17 cellular contexts compared by ENCODE assay signal in the genomic region with DNA sequence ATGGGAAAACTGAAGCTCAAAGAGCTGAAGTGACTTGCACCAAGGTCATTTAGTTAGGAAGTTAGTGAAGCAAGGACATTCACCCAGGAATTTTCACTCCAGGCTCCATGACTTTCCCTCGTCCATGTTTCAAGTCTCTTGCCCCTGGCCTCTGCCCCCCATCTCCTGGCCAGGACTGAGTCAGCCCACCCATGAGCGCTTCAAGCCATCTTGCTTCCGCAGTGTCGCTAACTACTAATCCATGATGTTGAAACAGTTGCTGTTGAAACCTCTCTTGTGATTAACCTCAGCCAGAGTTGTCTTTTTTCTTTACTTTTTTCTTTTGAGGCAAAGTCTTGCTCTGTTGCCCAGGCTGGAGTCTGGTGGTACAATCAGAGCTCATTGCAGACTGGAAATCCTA. TPM values are rescaled to one million over a fixed set of nuclear protein-coding genes. Genes with fewer than 3 reads are reported as not detected.
DNase-seq lines count a peak whose midpoint lies in the region; ATAC-seq and TF ChIP-seq lines count a peak whose summit lies in the region.
"Had no signal": no experiment of that assay in that cellular context is flagged by ENCODE, and none has a peak within 500 bp of the region (broad histone marks: within the 10 kb centered on the region; RNA-seq: fewer than 3 reads in every experiment).

No MANE protein-coding gene starts in this region.

- H3K4me3 ChIP-seq in upper lobe of left lung = no peak overlapping the region
- H3K4me3 ChIP-seq in MG63 = no peak overlapping the region
- H3K4me3 ChIP-seq: GM23248 had no signal

- TF ChIP-seq EP300 in upper lobe of left lung (IDR thresholded peaks at IDR 0.05) = no peak

- no peaks in the 10 kb centered on the region for H3K9me3 ChIP-seq in upper lobe of left lung
- no peaks in the 10 kb centered on the region for H3K9me3 ChIP-seq in MG63

- H3K36me3 Mint-ChIP-seq in activated naive CD4-positive, alpha-beta T cell treated with anti-CD3 and anti-CD28 coated beads, Interleukin-2, amount 10 ng/mL, durations not matched to agents 7 days and 5 days = peaks cover 40% of the 10 kb centered on the region
- H3K36me3 Mint-ChIP-seq in activated T-helper 17 cell treated with anti-CD3 and anti-CD28 coated beads, Interleukin-2, amount 50 U/mL, for 72 hours (ENCODE audit: low read depth) = peaks cover 61% of the 10 kb centered on the region

- H3K27ac Mint-ChIP-seq in activated naive CD4-positive, alpha-beta T cell treated with anti-CD3 and anti-CD28 coated beads, Interleukin-2, amount 10 ng/mL, durations not matched to agents 7 days and 5 days = peak overlapping the region; percentile 53
- H3K27ac Mint-ChIP-seq in activated T-helper 17 cell treated with anti-CD3 and anti-CD28 coated beads, Interleukin-2, amount 50 U/mL, for 72 hours = peak overlapping the region; percentile 77

- CTCF ChIA-PET in activated naive CD4-positive, alpha-beta T cell treated with anti-CD3 and anti-CD28 coated beads, Interleukin-2, amount 10 ng/mL, durations not matched to agents 7 days and 5 days (lab: Charles Lee) = no interaction called here

- H3K27ac ChIP-seq in layer of hippocampus (ENCODE audit: low read depth, low read length) (peak overlapping the region; percentile 31), upper lobe of left lung (peak overlapping the region; percentile 6 to 64 (median 48))
- H3K27ac ChIP-seq: GM23248, parathyroid adenoma had no signal

- H3K27me3 ChIP-seq in layer of hippocampus (ENCODE audit: control insufficient read depth, insufficient read depth, low read length) = no peaks in the 10 kb centered on the region
- H3K27me3 ChIP-seq in upper lobe of left lung = no peaks in the 10 kb centered on the region
- no peaks in the 10 kb centered on the region for H3K27me3 ChIP-seq in MG63

- peaks cover 56% of the 10 kb centered on the region for H3K4me1 Mint-ChIP-seq in activated naive CD4-positive, alpha-beta T cell treated with anti-CD3 and anti-CD28 coated beads, Interleukin-2, amount 10 ng/mL, durations not matched to agents 7 days and 5 days
- H3K4me1 Mint-ChIP-seq in activated T-helper 17 cell treated with anti-CD3 and anti-CD28 coated beads, Interleukin-2, amount 50 U/mL, for 72 hours = peaks cover 34% of the 10 kb centered on the region

- H3K36me3 ChIP-seq in upper lobe of left lung (peaks cover 0 to 37% (median 12%) of the 10 kb centered on the region in 4 donors), MG63 (no peaks in the 10 kb centered on the region; the same call in 1 of the 2 replicates)

- WGBS in upper lobe of left lung, 2 donors = 52 to 67% methylated on average over 4 of the region's 4 CpGs

- no peak for ATAC-seq in activated T-helper 17 cell treated with anti-CD3 and anti-CD28 coated beads, Interleukin-2, amount 50 U/mL, for 72 hours (replicated peaks)
- ATAC-seq in upper lobe of left lung (ENCODE audit: low FRiP score in 2 of 2) = peak in 1 of 2 donors; percentile 57
- ATAC-seq: HepG2 had no signal

- H3K9me3 Mint-ChIP-seq in activated naive CD4-positive, alpha-beta T cell treated with anti-CD3 and anti-CD28 coated beads, Interleukin-2, amount 10 ng/mL, durations not matched to agents 7 days and 5 days = no peaks in the 10 kb centered on the region
- no peaks in the 10 kb centered on the region for H3K9me3 Mint-ChIP-seq in activated T-helper 17 cell treated with anti-CD3 and anti-CD28 coated beads, Interleukin-2, amount 50 U/mL, for 72 hours

- DNase-seq in activated naive CD4-positive, alpha-beta T cell treated with anti-CD3 and anti-CD28 coated beads, Interleukin-2, amount 10 ng/mL, durations not matched to agents 7 days and 5 days = no peak
- no peak for DNase-seq in activated naive CD4-positive, alpha-beta T cell treated with anti-CD3 and anti-CD28 coated beads, Interleukin-2, amount 50 U/mL, for 16 hours
- DNase-seq in upper lobe of left lung (peak in 1 of 2 donors; percentile 46), NCI-H2196 (lab: John Stamatoyannopoulos, UW; ENCODE audit: unreplicated experiment) (no peak), kidney tubule cell (ENCODE audit: low spot score) (no peak), MG63 (no peak)
- DNase-seq: activated CD4-positive, CD25-positive, alpha-beta regulatory T cell; caudate nucleus; GM23248; midbrain; NCI-H1417 treated with DMSO at 0.1 percent for 48 hours had no signal

- H3K4me1 ChIP-seq in upper lobe of left lung = peaks cover 20 to 38% (median 28%) of the 10 kb centered on the region in 4 donors

- no peak for TF ChIP-seq CTCF in upper lobe of left lung (IDR thresholded peaks at IDR 0.05)

- no peak overlapping the region for H3K4me3 Mint-ChIP-seq in activated naive CD4-positive, alpha-beta T cell treated with anti-CD3 and anti-CD28 coated beads, Interleukin-2, amount 10 ng/mL, durations not matched to agents 7 days and 5 days
- no peak overlapping the region for H3K4me3 Mint-ChIP-seq in activated T-helper 17 cell treated with anti-CD3 and anti-CD28 coated beads, Interleukin-2, amount 50 U/mL, for 72 hours

- H3K27me3 Mint-ChIP-seq in activated naive CD4-positive, alpha-beta T cell treated with anti-CD3 and anti-CD28 coated beads, Interleukin-2, amount 10 ng/mL, durations not matched to agents 7 days and 5 days = no peaks in the 10 kb centered on the region
- H3K27me3 Mint-ChIP-seq in activated T-helper 17 cell treated with anti-CD3 and anti-CD28 coated beads, Interleukin-2, amount 50 U/mL, for 72 hours = no peaks in the 10 kb centered on the region

- TF ChIP-seq POLR2A in upper lobe of left lung (IDR thresholded peaks at IDR 0.05) = peak in 1 of 4 donors; percentile 42

RNA-seq across cellular contexts. Expression of a gene that starts 29.7 kb away (rescaled TPM):
- not detected for total RNA-seq in activated T-helper 17 cell treated with anti-CD3 and anti-CD28 coated beads, Interleukin-2, amount 50 U/mL, for 72 hours
- total RNA-seq in upper lobe of left lung = under 1 TPM in 2 of 6 donors, not detected in 4; 0.30 to 0.39 TPM
- not detected in 2 replicates for total RNA-seq in MG63 (2014; rRNA removed; shearing (Covaris generic); ENCODE audit: low replicate concordance)
- total RNA-seq: glomerular endothelial cell, GM23248, HepG2, OCI-LY7 had no signal
